Comparison of ENCODE assay signal across 17 cellular contexts in the genomic region with DNA sequence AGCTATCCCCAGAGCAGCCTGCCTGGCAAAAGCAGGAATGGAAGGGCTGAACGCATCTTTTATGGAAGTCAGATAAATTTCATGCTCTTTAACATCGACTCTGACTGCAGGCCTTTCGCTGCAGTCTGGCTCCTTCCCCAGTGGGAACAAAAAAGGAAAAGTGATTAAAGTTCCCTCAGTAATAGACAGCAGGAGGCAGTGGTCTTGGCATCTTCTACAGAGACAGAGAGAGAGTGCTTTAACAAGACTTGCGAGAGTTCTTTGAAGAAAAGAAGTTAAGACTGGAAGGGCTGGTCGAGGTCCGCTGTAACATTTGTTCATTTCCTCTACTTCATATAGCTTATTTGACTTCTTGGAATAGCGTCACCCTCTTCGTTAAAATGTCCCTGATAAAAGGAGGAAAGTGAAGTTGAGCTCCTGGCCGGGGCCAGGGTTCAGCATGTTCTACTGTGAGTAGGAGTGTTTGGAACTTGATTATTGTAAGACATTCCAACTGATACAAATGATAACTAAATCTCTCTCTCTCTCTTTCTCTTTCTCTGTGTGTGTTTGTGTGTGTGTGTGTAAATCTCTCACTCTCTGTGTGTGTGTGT.
DNase-seq lines count a peak whose midpoint lies in the region; TF ChIP-seq lines count a peak whose summit lies in the region.
"Had no signal": no experiment of that assay in that cellular context is flagged by ENCODE, and none has a peak within 500 bp of the region (broad histone marks: within the 10 kb centered on the region; RNA-seq: fewer than 3 reads in every experiment).

No MANE protein-coding gene starts in this region.

- peak overlapping the region; percentile 78 for H3K27ac Mint-ChIP-seq in mesothelial cell of epicardium
- H3K27ac Mint-ChIP-seq: activated T-cell treated with anti-CD3 and anti-CD28 coated beads, Interleukin-2, amount 50 U/mL, for 24 hours; CD4-positive, CD25-positive, alpha-beta regulatory T cell; memory B cell had no signal

- no peaks in the 10 kb centered on the region for H3K9me3 Mint-ChIP-seq in mesothelial cell of epicardium
- H3K9me3 Mint-ChIP-seq: activated T-cell treated with anti-CD3 and anti-CD28 coated beads, Interleukin-2, amount 50 U/mL, for 24 hours; memory B cell had no signal

- H3K4me1 Mint-ChIP-seq in mesothelial cell of epicardium: peaks cover 65% of the 10 kb centered on the region
- H3K4me1 Mint-ChIP-seq: CD4-positive, CD25-positive, alpha-beta regulatory T cell; memory B cell had no signal

- H3K36me3 ChIP-seq in adipocyte (ENCODE audit: control insufficient read depth, insufficient read depth, low read length, severe bottlenecking) (no peaks in the 10 kb centered on the region), thymus (ENCODE audit: control insufficient read depth, insufficient read depth) (no peaks in the 10 kb centered on the region)

- DNase-seq in adipocyte (ENCODE audit: low read depth): no peak
- peak; percentile 12 for DNase-seq in fibroblast of gingiva (ENCODE audit: low read depth)
- no peak for DNase-seq in mesothelial cell of epicardium (ENCODE audit: low spot score in 2 of 2, unreplicated experiment in 2 of 2)
- no peak for DNase-seq in NCI-H1930 (lab: John Stamatoyannopoulos, UW)
- DNase-seq in SHP77 (lab: John Stamatoyannopoulos, UW): no peak
- DNase-seq in LoVo (ENCODE audit: low spot score): no peak
- DNase-seq: activated T-cell treated with anti-CD3 and anti-CD28 coated beads, Interleukin-2, amount 50 U/mL, for 24 hours; CD4-positive, CD25-positive, alpha-beta regulatory T cell; effector CD4-positive, alpha-beta T cell; GDM1; NCI-H1092; OCI-M1; psoas muscle; stimulated activated naive CD8-positive, alpha-beta T cell treated with anti-CD3 and anti-CD28 coated beads, Interleukin-15, Interleukin-2, amounts not matched to agents 100 U/mL and 50 U/mL, for 24 hours; T-helper 1 cell had no signal

- 92% methylated on average over 9 of the region's 9 CpGs for WGBS in thymus

- no peaks in the 10 kb centered on the region for H3K27me3 Mint-ChIP-seq in mesothelial cell of epicardium (ENCODE audit: low read depth)
- H3K27me3 Mint-ChIP-seq: activated T-cell treated with anti-CD3 and anti-CD28 coated beads, Interleukin-2, amount 50 U/mL, for 24 hours; CD4-positive, CD25-positive, alpha-beta regulatory T cell had no signal

- peak overlapping the region; percentile 13 for H3K4me3 Mint-ChIP-seq in mesothelial cell of epicardium
- H3K4me3 Mint-ChIP-seq: activated T-cell treated with anti-CD3 and anti-CD28 coated beads, Interleukin-2, amount 50 U/mL, for 24 hours; CD4-positive, CD25-positive, alpha-beta regulatory T cell; memory B cell had no signal

- H3K27me3 ChIP-seq in adipocyte (replicated peaks; ENCODE audit: control insufficient read depth, insufficient read depth, low read length) (no peaks in the 10 kb centered on the region), thymus (ENCODE audit: control insufficient read depth, insufficient read depth) (no peaks in the 10 kb centered on the region)

- H3K4me1 ChIP-seq in adipocyte (ENCODE audit: control insufficient read depth, insufficient read depth, low read length) (peaks cover 36% of the 10 kb centered on the region), thymus (ENCODE audit: control insufficient read depth, insufficient read depth, low read length) (no peaks in the 10 kb centered on the region)
- H3K4me1 ChIP-seq: psoas muscle had no signal

- H3K9me3 ChIP-seq in adipocyte (ENCODE audit: control insufficient read depth, low read length) (no peaks in the 10 kb centered on the region), thymus (ENCODE audit: control insufficient read depth) (no peaks in the 10 kb centered on the region)
- H3K9me3 ChIP-seq: psoas muscle had no signal

- no peak for TF ChIP-seq CTCF in mesothelial cell of epicardium (IDR thresholded peaks at IDR 0.05; ENCODE audit: unreplicated experiment)

- peak overlapping the region; percentile 10 for H3K27ac ChIP-seq in thymus (ENCODE audit: low read depth)
- H3K27ac ChIP-seq: psoas muscle had no signal

- H3K4me3 ChIP-seq in adipocyte (ENCODE audit: low read length): peak overlapping the region; percentile 79
- H3K4me3 ChIP-seq in thymus (ENCODE audit: low read length): no peak overlapping the region
- H3K4me3 ChIP-seq: psoas muscle had no signal

- H3K9ac ChIP-seq in adipocyte (ENCODE audit: low read length): peak overlapping the region; percentile 79

- H3K36me3 Mint-ChIP-seq in mesothelial cell of epicardium: peaks cover 1% of the 10 kb centered on the region
- H3K36me3 Mint-ChIP-seq: CD4-positive, CD25-positive, alpha-beta regulatory T cell; memory B cell had no signal
